In genomic region chr9:110255417-110256141, GRCh38 we compare ENCODE assay signal across 1 cellular context.
TF ChIP-seq lines count a peak whose summit lies in the region.

No MANE protein-coding gene starts in this region.

TF ChIP-seq in IMR-90, 13 proteins besides CTCF, POLR2A, EP300 and RAD21:
- TF ChIP-seq CHD1 (IDR thresholded peaks at IDR 0.05; ENCODE audit: low read depth, low read length) (0 out of 2 replicates have a peak, but pooled peaks have one; percentile 2), NFE2L2 (IDR thresholded peaks at IDR 0.05; ENCODE audit: low read depth, low read length) (no peak), RFX5 (IDR thresholded peaks at IDR 0.05; ENCODE audit: low read depth, low read length) (no peak), MXI1 (IDR thresholded peaks at IDR 0.05; ENCODE audit: borderline replicate concordance, low read depth, low read length) (no peak; the same call in 1 of the 2 replicates), USF2 (IDR thresholded peaks at IDR 0.05; ENCODE audit: low read depth, low read length) (no peak), SMC3 (IDR thresholded peaks at IDR 0.05; ENCODE audit: low read depth, low read length) (no peak), RCOR1 (IDR thresholded peaks at IDR 0.05; ENCODE audit: insufficient replicate concordance, low read length) (peak; percentile 24), FOS (IDR thresholded peaks at IDR 0.05; ENCODE audit: low read depth, low read length) (no peak), BHLHE40 (IDR thresholded peaks at IDR 0.05; ENCODE audit: low read depth, low read length) (peak; percentile 77), MAZ (IDR thresholded peaks at IDR 0.05; ENCODE audit: borderline replicate concordance, low read depth, low read length) (no peak)
